ENCODE assay signal across 30 cellular contexts in the genomic region with DNA sequence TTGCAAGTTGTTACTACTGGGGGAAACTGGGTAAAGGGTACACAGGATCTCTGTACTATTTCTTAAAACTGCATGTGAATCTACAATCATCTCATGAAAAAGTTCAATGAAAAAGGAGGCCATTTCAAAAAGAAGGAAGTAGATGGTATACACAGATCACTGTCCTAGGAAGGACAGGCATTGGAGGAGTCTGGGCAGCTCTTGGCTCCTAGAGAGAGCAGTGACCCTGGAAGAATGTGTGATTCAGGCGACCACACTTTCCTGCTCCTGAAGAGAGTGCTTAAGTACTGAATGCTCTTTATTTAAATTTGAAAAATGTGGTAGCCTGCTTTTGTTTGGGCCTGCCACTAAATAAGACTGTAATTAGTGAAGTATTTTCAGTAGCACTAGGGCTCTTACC.
A peak's percentile ranks its signal among the peaks of the same experiment; 100 is the strongest.
DNase-seq lines count a peak whose midpoint lies in the region; ATAC-seq and TF ChIP-seq lines count a peak whose summit lies in the region.
"Had no signal": no experiment of that assay in that cellular context is flagged by ENCODE, and none has a peak within 500 bp of the region (broad histone marks: within the 10 kb centered on the region; RNA-seq: fewer than 3 reads in every experiment).

No MANE protein-coding gene starts in this region.

- H3K27ac ChIP-seq in H9 (ENCODE audit: insufficient read length, low read depth, low read length) (no peak overlapping the region), right cardiac atrium (ENCODE audit: low read length) (no peak overlapping the region)
- H3K27ac ChIP-seq: ascending aorta, C4-2B, coronary artery, epithelial cell of prostate, right lobe of liver, SJCRH30 had no signal

- H3K27me3 Mint-ChIP-seq in H9 (ENCODE audit: low read depth), result no peaks in the 10 kb centered on the region
- H3K27me3 Mint-ChIP-seq: activated B cell treated with CpG ODN at 0.5 μM for 24 hours; activated CD4-positive, alpha-beta T cell treated with anti-CD3 and anti-CD28 coated beads, Interleukin-2, amount 10 ng/mL, durations not matched to agents 7 days and 5 days; naive thymus-derived CD8-positive, alpha-beta T cell had no signal

- no peak for TF ChIP-seq CTCF in H9 (conservative IDR thresholded peaks at IDR 0.05)

- peaks cover 0 to 10% (median 0%) of the 10 kb centered on the region in 3 experiments; a peak in 4 of 7 replicates for H3K36me3 Mint-ChIP-seq in H9 (ENCODE audit: insufficient read depth in 1 of 3, low read depth in 3 of 3)

- H2BK15ac ChIP-seq in H9 (ENCODE audit: low read depth, low read length), result no peak overlapping the region

- no peak overlapping the region for H3K27ac Mint-ChIP-seq in H9
- H3K27ac Mint-ChIP-seq: activated B cell treated with CpG ODN at 0.5 μM for 24 hours; naive thymus-derived CD8-positive, alpha-beta T cell had no signal

- H2BK120ac ChIP-seq in H9 (ENCODE audit: low read depth, low read length, poor library complexity, severe bottlenecking), result no peak overlapping the region

- H3K9me3 Mint-ChIP-seq in H9, result peaks cover 31 to 47% of the 10 kb centered on the region in 2 experiments
- H3K9me3 Mint-ChIP-seq: activated B cell treated with CpG ODN at 0.5 μM for 24 hours had no signal

- H2BK20ac ChIP-seq in H9 (ENCODE audit: low read depth, low read length, poor library complexity, severe bottlenecking), result no peak overlapping the region

- no peaks in the 10 kb centered on the region for H3K23me2 ChIP-seq in H9 (ENCODE audit: insufficient read length, low read depth, low read length, poor library complexity, severe bottlenecking)

- H3K79me2 ChIP-seq in H9 (ENCODE audit: insufficient read depth, low read length), result no peaks in the 10 kb centered on the region

- H3K4ac ChIP-seq in H9 (ENCODE audit: low read depth, low read length), result no peak overlapping the region

- peaks cover 13 to 27% of the 10 kb centered on the region in 2 experiments; a peak in 3 of 4 replicates for H3K4me1 Mint-ChIP-seq in H9
- H3K4me1 Mint-ChIP-seq: activated B cell treated with CpG ODN at 0.5 μM for 24 hours; naive thymus-derived CD8-positive, alpha-beta T cell had no signal

- H3K18ac ChIP-seq in H9 (ENCODE audit: insufficient read length, low read depth, low read length), result no peak overlapping the region

- H3K27me3 ChIP-seq in H9 (ENCODE audit: insufficient read depth, low read length) (no peaks in the 10 kb centered on the region), NT2/D1 (ENCODE audit: insufficient read depth, insufficient read length) (no peaks in the 10 kb centered on the region), right cardiac atrium (ENCODE audit: control insufficient read depth, insufficient read depth) (no peaks in the 10 kb centered on the region)
- H3K27me3 ChIP-seq: ascending aorta, MG63, right lobe of liver, SJCRH30 had no signal

- no peak overlapping the region for H2BK12ac ChIP-seq in H9 (ENCODE audit: insufficient read length, low read depth, low read length)

- H3T11ph ChIP-seq in H9 (ENCODE audit: low read length), result no peak overlapping the region

- H3K79me1 ChIP-seq in H9 (ENCODE audit: insufficient read depth, low read depth, low read length, poor library complexity, severe bottlenecking), result no peaks in the 10 kb centered on the region

- H2BK5ac ChIP-seq in H9 (ENCODE audit: insufficient read length, low read length), result no peak overlapping the region

- no peak overlapping the region for H4K8ac ChIP-seq in H9 (replicated peaks; ENCODE audit: insufficient read length, low read depth, low read length)

- ATAC-seq in right cardiac atrium, result no peak
- ATAC-seq: K562; naive thymus-derived CD8-positive, alpha-beta T cell; right lobe of liver had no signal

- H3K14ac ChIP-seq in H9 (ENCODE audit: insufficient read depth, low read length), result no peak overlapping the region

- H4K5ac ChIP-seq in H9 (ENCODE audit: insufficient read length, low read depth, low read length), result no peak overlapping the region

- H3K9ac ChIP-seq in H9 (ENCODE audit: extremely low read depth, insufficient read length, low read length) (no peak overlapping the region), NT2/D1 (ENCODE audit: insufficient read length, low read depth) (no peak overlapping the region)

- H3K4me3 ChIP-seq in NT2/D1 (ENCODE audit: insufficient read length, low read depth) (no peak overlapping the region), right cardiac atrium (ENCODE audit: low read length) (no peak overlapping the region)
- H3K4me3 ChIP-seq: ascending aorta, coronary artery, K562, MG63, right lobe of liver, SJCRH30 had no signal

- intact Hi-C loops in right cardiac atrium (cut with DNase I), result no loop called here

- no peak overlapping the region for H3K4me2 ChIP-seq in H9 (ENCODE audit: insufficient read depth, insufficient read length, low read length)

- H3K56ac ChIP-seq in H9 (ENCODE audit: insufficient read length, low read depth, low read length), result no peak overlapping the region

- WGBS in H9 (ENCODE audit: extremely low coverage, insufficient read length, low lambda C conversion rate), result no CpG with 5 or more reads among the region's 1 CpG
- WGBS in right cardiac atrium, result 52% methylated on average over 1 of the region's 1 CpG

- no peak overlapping the region for H3K23ac ChIP-seq in H9 (ENCODE audit: insufficient read length, low read depth, low read length)

- H3K9me3 ChIP-seq in H9 (ENCODE audit: control insufficient read depth, low read depth, low read length) (no peaks in the 10 kb centered on the region), NT2/D1 (ENCODE audit: insufficient read depth, low read length) (no peaks in the 10 kb centered on the region), right cardiac atrium (ENCODE audit: control insufficient read depth, low read length) (no peaks in the 10 kb centered on the region)
- H3K9me3 ChIP-seq: ascending aorta, Caco-2, MG63, right lobe of liver, SJCRH30 had no signal

- DNase-seq in H9, result peak; percentile 39
- DNase-seq in NT2/D1 (ENCODE audit: low read depth, low spot score), result peak; percentile 33
- DNase-seq in foreskin melanocyte, result peak; percentile 12
- DNase-seq in renal cortical epithelial cell (ENCODE audit: low read depth), result peak; percentile 69
- DNase-seq in right cardiac atrium, result no peak
- DNase-seq in midbrain (lab: John Stamatoyannopoulos, UW), result no peak
- DNase-seq in T1000 (lab: John Stamatoyannopoulos, UW), result no peak
- DNase-seq: activated B cell treated with CpG ODN at 0.5 μM for 24 hours; activated CD4-positive, alpha-beta T cell treated with anti-CD3 and anti-CD28 coated beads, Interleukin-2, amount 10 ng/mL, durations not matched to agents 7 days and 5 days; Caco-2; DMS53; effector CD8-positive, alpha-beta T cell; GF-D8; glutamatergic neuron; kidney; MG63; naive thymus-derived CD8-positive, alpha-beta T cell; NCI-H1417; NCI-H2029 treated with DMSO at 0.1 percent for 48 hours; NCI-H226; right lobe of liver; RPMI8226; SJCRH30; stimulated activated CD4-positive, alpha-beta T cell treated with anti-CD3 and anti-CD28 coated beads, Interleukin-2, amount 100 ng/mL, for 48 hours; trophoblast cell had no signal

- no peaks in the 10 kb centered on the region for H4K20me1 ChIP-seq in H9 (ENCODE audit: control insufficient read depth, insufficient read depth, insufficient read length)

- H3K4me3 Mint-ChIP-seq in H9, result no peak overlapping the region
- H3K4me3 Mint-ChIP-seq: activated B cell treated with CpG ODN at 0.5 μM for 24 hours; activated CD4-positive, alpha-beta T cell treated with anti-CD3 and anti-CD28 coated beads, Interleukin-2, amount 10 ng/mL, durations not matched to agents 7 days and 5 days; naive thymus-derived CD8-positive, alpha-beta T cell had no signal

- H3K36me3 ChIP-seq in NT2/D1 (ENCODE audit: insufficient read depth, insufficient read length, low read length), result no peaks in the 10 kb centered on the region
- H3K36me3 ChIP-seq: ascending aorta, MG63, right lobe of liver, SJCRH30 had no signal

- no peak overlapping the region for H2AK5ac ChIP-seq in H9 (ENCODE audit: insufficient read length, low read length)

- no peak overlapping the region for H4K91ac ChIP-seq in H9 (ENCODE audit: insufficient read length, low read depth, low read length)

- no peak overlapping the region for H2AFZ ChIP-seq in H9 (ENCODE audit: low read length)

- H3K4me1 ChIP-seq in H9 (ENCODE audit: insufficient read depth, low read length) (no peaks in the 10 kb centered on the region; the same call in 1 of the 2 replicates), NT2/D1 (ENCODE audit: insufficient read depth, insufficient read length) (no peaks in the 10 kb centered on the region), right cardiac atrium (ENCODE audit: control insufficient read depth, insufficient read depth, low read length) (no peaks in the 10 kb centered on the region)
- H3K4me1 ChIP-seq: ascending aorta, right lobe of liver had no signal

Comparison
In these comparisons a context has a peak if more than half of its experiments do, and no peak if none do; other contexts are left out.
1. DNase-seq: peak in H9 (single experiment), NT2/D1 (single experiment), foreskin melanocyte (single experiment) and renal cortical epithelial cell (single experiment); none in right cardiac atrium (0 of 3), midbrain (single experiment) and T1000 (single experiment).